8 cellular contexts compared by ENCODE assay signal in genomic region chr12:120225852-120226640, GRCh38. TPM values are rescaled to one million over a fixed set of nuclear protein-coding genes. Genes with fewer than 3 reads are reported as not detected.
DNase-seq lines count a peak whose midpoint lies in the region; ATAC-seq and TF ChIP-seq lines count a peak whose summit lies in the region.

No MANE protein-coding gene starts in this region.

- H3K36me3 Mint-ChIP-seq in activated CD8-positive, alpha-beta T cell treated with anti-CD3 and anti-CD28 coated beads, Interleukin-2, amount 10 ng/mL, durations not matched to agents 7 days and 5 days (ENCODE audit: low read depth): peaks cover 30% of the 10 kb centered on the region

- peak overlapping the region; percentile 89 for H3K27ac Mint-ChIP-seq in activated CD8-positive, alpha-beta T cell treated with anti-CD3 and anti-CD28 coated beads, Interleukin-2, amount 10 ng/mL, durations not matched to agents 7 days and 5 days

- POLR2A ChIA-PET in activated CD8-positive, alpha-beta T cell treated with anti-CD3 and anti-CD28 coated beads, Interleukin-2, amount 10 ng/mL, durations not matched to agents 7 days and 5 days (lab: Charles Lee): interaction anchor here (3.4 to 14.6 kb wide), 3 partner anchors 25 to 66 kb away, joined by 42 to 329 read pairs (median 52); partner anchors contain the start of genes PXN, RNU4-1, RNU4-2 and RPLP0

- DNase-seq in A172 (ENCODE audit: low spot score) (peak; percentile 81), GM20000 (ENCODE audit: low spot score) (peak; percentile 84), mesenteric fat pad (ENCODE audit: low spot score) (no peak), D341Med (ENCODE audit: low spot score) (no peak), NCI-H748 (lab: John Stamatoyannopoulos, UW; ENCODE audit: unreplicated experiment) (no peak)
- peak; percentile 40 for DNase-seq in activated CD8-positive, alpha-beta T cell treated with anti-CD3 and anti-CD28 coated beads, Interleukin-2, amount 10 ng/mL, durations not matched to agents 7 days and 5 days
- no peak for DNase-seq in activated CD4-positive, CD25-positive, alpha-beta regulatory T cell treated with anti-CD3 and anti-CD28 coated beads, Interleukin-2, amount 50 U/mL, for 72 hours

- TF ChIP-seq CTCF in GM20000 (IDR thresholded peaks at IDR 0.05; ENCODE audit: extremely low read depth, missing control alignments): peak; percentile 32

- no peaks in the 10 kb centered on the region for H3K27me3 ChIP-seq in layer of hippocampus (ENCODE audit: control insufficient read depth, insufficient read depth, low read length)

- no peaks in the 10 kb centered on the region for H3K27me3 Mint-ChIP-seq in activated CD8-positive, alpha-beta T cell treated with anti-CD3 and anti-CD28 coated beads, Interleukin-2, amount 10 ng/mL, durations not matched to agents 7 days and 5 days (ENCODE audit: low read depth)

- no peaks in the 10 kb centered on the region for H3K9me3 Mint-ChIP-seq in activated CD8-positive, alpha-beta T cell treated with anti-CD3 and anti-CD28 coated beads, Interleukin-2, amount 10 ng/mL, durations not matched to agents 7 days and 5 days (ENCODE audit: insufficient read depth)

- peaks cover 67% of the 10 kb centered on the region for H3K4me1 Mint-ChIP-seq in activated CD8-positive, alpha-beta T cell treated with anti-CD3 and anti-CD28 coated beads, Interleukin-2, amount 10 ng/mL, durations not matched to agents 7 days and 5 days (ENCODE audit: low read depth)

- H3K4me3 Mint-ChIP-seq in activated CD8-positive, alpha-beta T cell treated with anti-CD3 and anti-CD28 coated beads, Interleukin-2, amount 10 ng/mL, durations not matched to agents 7 days and 5 days: peak overlapping the region; percentile 71

- peak; percentile 43 for ATAC-seq in activated CD8-positive, alpha-beta T cell treated with anti-CD3 and anti-CD28 coated beads, Interleukin-2, amount 10 ng/mL, durations not matched to agents 7 days and 5 days

- CTCF ChIA-PET in activated CD8-positive, alpha-beta T cell treated with anti-CD3 and anti-CD28 coated beads, Interleukin-2, amount 10 ng/mL, durations not matched to agents 7 days and 5 days (lab: Charles Lee): interaction anchor here (1.4 to 9.6 kb wide), 9 partner anchors 10 to 76 kb away, joined by 4 to 922 read pairs (median 25); partner anchors contain the start of genes PXN, RNU4-1, RNU4-2 and RPLP0

- H3K27ac ChIP-seq in layer of hippocampus (ENCODE audit: low read depth, low read length): peak overlapping the region; percentile 69

RNA-seq across cellular contexts. Expression of gene RPLP0, which starts 25.1 kb away (rescaled TPM):
- total RNA-seq in A172 (2014; rRNA removed; shearing (Covaris generic)): 2,135 and 2,569 TPM in 2 replicates
- 1,000 to 10,000 TPM; 2,051 to 2,121 TPM for total RNA-seq in activated CD8-positive, alpha-beta T cell treated with anti-CD3 and anti-CD28 coated beads, Interleukin-2, amount 10 ng/mL, durations not matched to agents 7 days and 5 days
- 1,415 TPM for total RNA-seq in mesenteric fat pad

RNA-seq across cellular contexts. Expression of gene GCN1, which starts 31.5 kb away (rescaled TPM):
- 41.5 and 43.4 TPM in 2 replicates for total RNA-seq in A172 (2014; rRNA removed; shearing (Covaris generic))
- 100 to 1,000 TPM; 109 to 112 TPM for total RNA-seq in activated CD8-positive, alpha-beta T cell treated with anti-CD3 and anti-CD28 coated beads, Interleukin-2, amount 10 ng/mL, durations not matched to agents 7 days and 5 days
- 97.0 TPM for total RNA-seq in mesenteric fat pad

RNA-seq across cellular contexts. Expression of gene PXN, which starts 39.5 kb away (rescaled TPM):
- 136 and 156 TPM in 2 replicates for total RNA-seq in A172 (2014; rRNA removed; shearing (Covaris generic))
- total RNA-seq in activated CD8-positive, alpha-beta T cell treated with anti-CD3 and anti-CD28 coated beads, Interleukin-2, amount 10 ng/mL, durations not matched to agents 7 days and 5 days: 100 to 1,000 TPM; 123 to 127 TPM
- total RNA-seq in mesenteric fat pad: 123 TPM

Comparison
In these comparisons a context has a peak if more than half of its experiments do, and no peak if none do; other contexts are left out.
1. DNase-seq: peak in A172 (single experiment), GM20000 (single experiment) and activated CD8-positive, alpha-beta T cell treated with anti-CD3 and anti-CD28 coated beads, Interleukin-2, amount 10 ng/mL, durations not matched to agents 7 days and 5 days (single experiment); none in mesenteric fat pad (single experiment), D341Med (single experiment), activated CD4-positive, CD25-positive, alpha-beta regulatory T cell treated with anti-CD3 and anti-CD28 coated beads, Interleukin-2, amount 50 U/mL, for 72 hours (single experiment) and NCI-H748 (single experiment).